13 cellular contexts compared by ENCODE assay signal in the genomic region with DNA sequence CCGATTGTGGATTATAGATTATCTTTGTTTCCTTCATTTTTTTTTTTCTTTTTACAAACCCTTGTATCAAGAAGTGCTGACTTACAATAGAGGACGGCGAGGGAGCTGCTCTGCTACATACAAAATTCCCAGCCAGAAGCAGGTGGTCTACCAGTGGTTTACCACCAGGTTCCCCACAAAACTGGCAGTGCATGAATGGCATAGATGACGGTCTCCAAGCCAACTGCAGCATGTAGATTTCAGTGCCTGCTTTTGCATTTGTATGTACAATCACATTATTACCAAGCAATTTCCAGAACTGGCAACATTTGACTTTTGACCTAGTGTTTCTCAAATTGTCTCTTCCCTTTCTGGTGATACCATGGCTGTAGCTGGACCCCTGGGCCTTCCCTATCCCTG.
A peak's percentile ranks its signal among the peaks of the same experiment; 100 is the strongest.
DNase-seq lines count a peak whose midpoint lies in the region; ATAC-seq and TF ChIP-seq lines count a peak whose summit lies in the region.
"Had no signal": no experiment of that assay in that cellular context is flagged by ENCODE, and none has a peak within 500 bp of the region (broad histone marks: within the 10 kb centered on the region; RNA-seq: fewer than 3 reads in every experiment).

No MANE protein-coding gene starts in this region.

- H3K27me3 Mint-ChIP-seq in activated T-cell treated with anti-CD3 and anti-CD28 coated beads, Interleukin-2, amount 50 U/mL, for 72 hours (ENCODE audit: low read depth): peaks cover 17% of the 10 kb centered on the region
- H3K27me3 Mint-ChIP-seq in stimulated activated naive CD8-positive, alpha-beta T cell treated with anti-CD3 and anti-CD28 coated beads, Interleukin-15, amount 100 ng/mL, for 72 hours: peaks cover 21% of the 10 kb centered on the region

- H3K4me3 Mint-ChIP-seq in activated T-cell treated with anti-CD3 and anti-CD28 coated beads, Interleukin-2, amount 50 U/mL, for 72 hours: peak overlapping the region; percentile 54 to 70
- H3K4me3 Mint-ChIP-seq in stimulated activated naive CD8-positive, alpha-beta T cell treated with anti-CD3 and anti-CD28 coated beads, Interleukin-15, amount 100 ng/mL, for 72 hours: peak overlapping the region; percentile 66 to 72
- H3K4me3 Mint-ChIP-seq: activated naive CD4-positive, alpha-beta T cell treated with anti-CD3 and anti-CD28 coated beads, Interleukin-2, amount 50 U/mL, for 24 hours had no signal

- no peak for ATAC-seq in activated T-cell treated with anti-CD3 and anti-CD28 coated beads, Interleukin-2, amount 50 U/mL, for 72 hours (replicated peaks in 1 of 2)
- ATAC-seq in stimulated activated naive CD8-positive, alpha-beta T cell treated with anti-CD3 and anti-CD28 coated beads, Interleukin-15, amount 100 ng/mL, for 72 hours: no peak
- ATAC-seq in GM21825 (IDR thresholded peaks at IDR 0.05; ENCODE audit: unreplicated experiment) (no peak), GM21367 (IDR thresholded peaks at IDR 0.05; ENCODE audit: unreplicated experiment) (no peak)
- ATAC-seq: natural killer cell treated with Interleukin-12 subunit alpha and Interleukin-12 subunit beta and Interleukin-15 and Interleukin-18, amount 100 ng/mL, for 72 hours had no signal

- peaks cover 33% of the 10 kb centered on the region for H3K4me1 ChIP-seq in OCI-LY3 (ENCODE audit: low read length)

- peaks cover 21% of the 10 kb centered on the region for H3K4me1 Mint-ChIP-seq in activated T-cell treated with anti-CD3 and anti-CD28 coated beads, Interleukin-2, amount 50 U/mL, for 72 hours (ENCODE audit: low read depth)
- peaks cover 21% of the 10 kb centered on the region for H3K4me1 Mint-ChIP-seq in stimulated activated naive CD8-positive, alpha-beta T cell treated with anti-CD3 and anti-CD28 coated beads, Interleukin-15, amount 100 ng/mL, for 72 hours

- H3K79me2 ChIP-seq in OCI-LY3 (ENCODE audit: low read length): no peaks in the 10 kb centered on the region

- no peak overlapping the region for H3K9ac ChIP-seq in OCI-LY3 (ENCODE audit: low read length)

- H3K36me3 ChIP-seq in OCI-LY3 (replicated peaks; ENCODE audit: low read depth, low read length): no peaks in the 10 kb centered on the region
- H3K36me3 ChIP-seq: cardiac muscle cell, gastrocnemius medialis, HAP-1 had no signal

- H3K4me2 ChIP-seq in OCI-LY3 (ENCODE audit: low read length): peak overlapping the region; percentile 93

- H3K36me3 Mint-ChIP-seq in activated T-cell treated with anti-CD3 and anti-CD28 coated beads, Interleukin-2, amount 50 U/mL, for 72 hours (ENCODE audit: insufficient read depth in 2 of 2): no peaks in the 10 kb centered on the region
- H3K36me3 Mint-ChIP-seq: activated naive CD4-positive, alpha-beta T cell treated with anti-CD3 and anti-CD28 coated beads, Interleukin-2, amount 50 U/mL, for 24 hours; natural killer cell treated with Interleukin-12 subunit alpha and Interleukin-12 subunit beta and Interleukin-15 and Interleukin-18, amount 100 ng/mL, for 72 hours had no signal

- TF ChIP-seq CTCF in OCI-LY3 (IDR thresholded peaks at IDR 0.05; ENCODE audit: low read depth, low read length) (no peak), fibroblast of mammary gland (conservative IDR thresholded peaks at IDR 0.05; ENCODE audit: control insufficient read depth, insufficient read depth, low read depth, low read length) (no peak)

- H3K4me3 ChIP-seq in OCI-LY3 (ENCODE audit: low read length) (no peak overlapping the region), fibroblast of mammary gland (ENCODE audit: control insufficient read depth, low read depth, low read length) (peak overlapping the region; percentile 51)
- H3K4me3 ChIP-seq: cardiac muscle cell, HAP-1 had no signal

- H3K9me3 Mint-ChIP-seq in activated T-cell treated with anti-CD3 and anti-CD28 coated beads, Interleukin-2, amount 50 U/mL, for 72 hours: no peaks in the 10 kb centered on the region
- H3K9me3 Mint-ChIP-seq in stimulated activated naive CD8-positive, alpha-beta T cell treated with anti-CD3 and anti-CD28 coated beads, Interleukin-15, amount 100 ng/mL, for 72 hours: no peaks in the 10 kb centered on the region
- H3K9me3 Mint-ChIP-seq: activated naive CD4-positive, alpha-beta T cell treated with anti-CD3 and anti-CD28 coated beads, Interleukin-2, amount 50 U/mL, for 24 hours; natural killer cell treated with Interleukin-12 subunit alpha and Interleukin-12 subunit beta and Interleukin-15 and Interleukin-18, amount 100 ng/mL, for 72 hours had no signal

- DNase-seq in activated T-cell treated with anti-CD3 and anti-CD28 coated beads, Interleukin-2, amount 50 U/mL, for 72 hours: no peak
- DNase-seq in activated T-cell treated with anti-CD3 and anti-CD28 coated beads, Interleukin-2, amount 50 U/mL, for 48 hours: no peak
- DNase-seq in fibroblast of mammary gland (ENCODE audit: low read depth) (no peak), SK-N-DZ (ENCODE audit: low spot score) (no peak)
- no peak for DNase-seq in stimulated activated naive CD8-positive, alpha-beta T cell treated with anti-CD3 and anti-CD28 coated beads, Interleukin-15, amount 100 ng/mL, for 72 hours
- DNase-seq: gastrocnemius medialis had no signal

- no peak overlapping the region for H2AFZ ChIP-seq in OCI-LY3 (ENCODE audit: low read depth, low read length)

- no peak overlapping the region for H3K27ac ChIP-seq in OCI-LY3 (ENCODE audit: low read length)
- H3K27ac ChIP-seq: cardiac muscle cell had no signal

- H3K27ac Mint-ChIP-seq in activated T-cell treated with anti-CD3 and anti-CD28 coated beads, Interleukin-2, amount 50 U/mL, for 72 hours: peak overlapping the region; percentile 34
- H3K27ac Mint-ChIP-seq in stimulated activated naive CD8-positive, alpha-beta T cell treated with anti-CD3 and anti-CD28 coated beads, Interleukin-15, amount 100 ng/mL, for 72 hours: peak overlapping the region in 1 of 2 donors; percentile 62
- H3K27ac Mint-ChIP-seq: activated naive CD4-positive, alpha-beta T cell treated with anti-CD3 and anti-CD28 coated beads, Interleukin-2, amount 50 U/mL, for 24 hours; natural killer cell treated with Interleukin-12 subunit alpha and Interleukin-12 subunit beta and Interleukin-15 and Interleukin-18, amount 100 ng/mL, for 72 hours had no signal

- H4K20me1 ChIP-seq in OCI-LY3 (ENCODE audit: insufficient read depth, low read length): no peaks in the 10 kb centered on the region

- peaks cover 26% of the 10 kb centered on the region for H3K27me3 ChIP-seq in OCI-LY3 (ENCODE audit: low read depth, low read length)
- H3K27me3 ChIP-seq: cardiac muscle cell, gastrocnemius medialis had no signal

- no peaks in the 10 kb centered on the region for H3K9me3 ChIP-seq in OCI-LY3 (ENCODE audit: insufficient read depth, low read length)
- H3K9me3 ChIP-seq: gastrocnemius medialis, HAP-1 had no signal
